1 cellular context compared by ENCODE assay signal in genomic region chr5:142701673-142702311, GRCh38.
TF ChIP-seq lines count a peak whose summit lies in the region.

No MANE protein-coding gene starts in this region.

TF ChIP-seq in WTC11, 78 proteins besides CTCF, POLR2A, EP300 and RAD21 (continued from another document and continues in another):
- TF ChIP-seq ARID4B (CRISPR knock-in tag; IDR thresholded peaks at IDR 0.05; ENCODE audit: borderline replicate concordance) (no peak), ZNF416 (CRISPR knock-in tag; IDR thresholded peaks at IDR 0.05) (no peak), AR (CRISPR knock-in tag; IDR thresholded peaks at IDR 0.05) (no peak), CDX4 (CRISPR knock-in tag; IDR thresholded peaks at IDR 0.05; ENCODE audit: borderline replicate concordance) (no peak), PREB (CRISPR knock-in tag; IDR thresholded peaks at IDR 0.05; ENCODE audit: borderline replicate concordance) (no peak), USF2 (CRISPR knock-in tag; IDR thresholded peaks at IDR 0.05) (no peak), KAT7 (CRISPR knock-in tag; IDR thresholded peaks at IDR 0.05; ENCODE audit: borderline replicate concordance) (no peak), MLX (CRISPR knock-in tag; IDR thresholded peaks at IDR 0.05) (no peak), MYBL2 (CRISPR knock-in tag; IDR thresholded peaks at IDR 0.05) (peak; percentile 70; the same call in 1 of the 2 replicates), ZNF532 (CRISPR knock-in tag; IDR thresholded peaks at IDR 0.05; ENCODE audit: borderline replicate concordance) (no peak), NR1H2 (CRISPR knock-in tag; IDR thresholded peaks at IDR 0.05) (no peak), HMGXB4 (CRISPR knock-in tag; IDR thresholded peaks at IDR 0.05) (no peak), E2F5 (CRISPR knock-in tag; IDR thresholded peaks at IDR 0.05) (no peak), HMGA2 (CRISPR knock-in tag; IDR thresholded peaks at IDR 0.05) (no peak), IRF1 (CRISPR knock-in tag; IDR thresholded peaks at IDR 0.05) (no peak), EMX1 (CRISPR knock-in tag; IDR thresholded peaks at IDR 0.05) (no peak), GABPB1 (CRISPR knock-in tag; IDR thresholded peaks at IDR 0.05) (no peak), FOXP1 (CRISPR knock-in tag; IDR thresholded peaks at IDR 0.05; ENCODE audit: borderline replicate concordance) (no peak), JUN (CRISPR knock-in tag; IDR thresholded peaks at IDR 0.05) (no peak), ZSCAN18 (CRISPR knock-in tag; IDR thresholded peaks at IDR 0.05) (no peak), ZNF671 (CRISPR knock-in tag; IDR thresholded peaks at IDR 0.05) (no peak), MXD4 (CRISPR knock-in tag; IDR thresholded peaks at IDR 0.05; ENCODE audit: borderline replicate concordance) (no peak), ERG (CRISPR knock-in tag; IDR thresholded peaks at IDR 0.05) (no peak), CREM (CRISPR knock-in tag; IDR thresholded peaks at IDR 0.05) (no peak), ETV6 (CRISPR knock-in tag; IDR thresholded peaks at IDR 0.05) (peak; percentile 65; the same call in 1 of the 2 replicates), ZNF423 (CRISPR knock-in tag; IDR thresholded peaks at IDR 0.05) (no peak), ATF2 (CRISPR knock-in tag; IDR thresholded peaks at IDR 0.05; ENCODE audit: borderline replicate concordance, low read depth) (no peak), NFATC4 (CRISPR knock-in tag; IDR thresholded peaks at IDR 0.05) (no peak), FOXJ3 (CRISPR knock-in tag; IDR thresholded peaks at IDR 0.05; ENCODE audit: borderline replicate concordance) (0 out of 2 replicates have a peak, but pooled peaks have one; percentile 72), ZBTB21 (CRISPR knock-in tag; IDR thresholded peaks at IDR 0.05; ENCODE audit: borderline replicate concordance) (no peak), RELA (CRISPR knock-in tag; IDR thresholded peaks at IDR 0.05; ENCODE audit: borderline replicate concordance) (no peak)
